Comparison of ENCODE assay signal across 1 cellular context in the genomic region with DNA sequence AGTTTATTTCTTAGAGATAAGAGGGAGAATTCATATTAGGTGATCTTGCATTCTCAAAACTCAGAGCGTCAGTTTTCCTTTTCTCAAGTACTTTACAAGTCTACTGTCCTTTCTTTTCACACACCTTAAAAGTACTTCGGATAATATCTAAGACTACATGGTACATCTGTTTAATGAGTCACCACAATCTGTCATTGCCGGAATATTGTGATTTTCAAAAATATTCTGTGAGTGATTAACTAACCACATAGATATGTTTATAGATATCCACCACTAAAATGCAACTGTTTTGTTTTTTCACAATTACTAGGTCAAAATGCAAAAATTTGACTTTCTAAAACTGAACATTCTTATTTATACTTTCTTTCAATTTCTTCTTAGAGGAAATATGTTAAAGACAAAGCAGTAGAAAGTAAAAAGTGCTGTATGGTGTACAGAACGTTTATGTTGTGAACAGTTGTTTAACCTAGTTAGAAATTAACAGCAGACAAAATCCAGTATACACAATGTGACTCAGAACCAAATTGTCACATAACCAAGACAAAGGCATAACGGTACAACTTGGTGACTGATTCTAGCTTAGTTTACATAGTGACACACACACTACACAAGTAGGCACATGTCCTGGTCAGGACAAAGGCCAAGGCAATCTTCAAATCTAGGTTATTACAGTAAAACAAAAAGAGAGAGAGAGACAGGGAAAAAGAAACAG.
A peak's percentile ranks its signal among the peaks of the same experiment; 100 is the strongest.
TF ChIP-seq lines count a peak whose summit lies in the region.

No MANE protein-coding gene starts in this region.

TF ChIP-seq in HepG2, 621 proteins besides CTCF, POLR2A, EP300 and RAD21 (continued from another document):
- TF ChIP-seq, protein P1, sequence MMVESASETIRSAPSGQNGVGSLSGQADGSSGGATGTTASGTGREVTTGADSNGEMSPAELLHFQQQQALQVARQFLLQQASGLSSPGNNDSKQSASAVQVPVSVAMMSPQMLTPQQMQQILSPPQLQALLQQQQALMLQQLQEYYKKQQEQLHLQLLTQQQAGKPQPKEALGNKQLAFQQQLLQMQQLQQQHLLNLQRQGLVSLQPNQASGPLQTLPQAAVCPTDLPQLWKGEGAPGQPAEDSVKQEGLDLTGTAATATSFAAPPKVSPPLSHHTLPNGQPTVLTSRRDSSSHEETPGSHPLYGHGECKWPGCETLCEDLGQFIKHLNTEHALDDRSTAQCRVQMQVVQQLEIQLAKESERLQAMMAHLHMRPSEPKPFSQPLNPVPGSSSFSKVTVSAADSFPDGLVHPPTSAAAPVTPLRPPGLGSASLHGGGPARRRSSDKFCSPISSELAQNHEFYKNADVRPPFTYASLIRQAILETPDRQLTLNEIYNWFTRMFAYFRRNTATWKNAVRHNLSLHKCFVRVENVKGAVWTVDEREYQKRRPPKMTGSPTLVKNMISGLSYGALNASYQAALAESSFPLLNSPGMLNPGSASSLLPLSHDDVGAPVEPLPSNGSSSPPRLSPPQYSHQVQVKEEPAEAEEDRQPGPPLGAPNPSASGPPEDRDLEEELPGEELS (CRISPR knock-in tag; IDR thresholded peaks at IDR 0.05), result peak; percentile 72
- TF ChIP-seq MTA3 (CRISPR knock-in tag; IDR thresholded peaks at IDR 0.05), result no peak
- 0 out of 2 replicates have a peak, but pooled peaks have one; percentile 33 for TF ChIP-seq ZNF205 (CRISPR knock-in tag; IDR thresholded peaks at IDR 0.05)
- TF ChIP-seq TAF15 (IDR thresholded peaks at IDR 0.05; ENCODE audit: low read depth, low read length, poor library complexity, severe bottlenecking), result no peak
- TF ChIP-seq ZNF883 (CRISPR knock-in tag; IDR thresholded peaks at IDR 0.05; ENCODE audit: not compliant biosample characterization), result no peak
- TF ChIP-seq, protein P2, sequence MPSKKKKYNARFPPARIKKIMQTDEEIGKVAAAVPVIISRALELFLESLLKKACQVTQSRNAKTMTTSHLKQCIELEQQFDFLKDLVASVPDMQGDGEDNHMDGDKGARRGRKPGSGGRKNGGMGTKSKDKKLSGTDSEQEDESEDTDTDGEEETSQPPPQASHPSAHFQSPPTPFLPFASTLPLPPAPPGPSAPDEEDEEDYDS (CRISPR knock-in tag; IDR thresholded peaks at IDR 0.05), result 0 out of 2 replicates have a peak, but pooled peaks have one; percentile 18
- TF ChIP-seq ONECUT2 (CRISPR knock-in tag; IDR thresholded peaks at IDR 0.05), result no peak
- TF ChIP-seq GATAD1 (CRISPR knock-in tag; IDR thresholded peaks at IDR 0.05), result 0 out of 2 replicates have a peak, but pooled peaks have one; percentile 40
- TF ChIP-seq ZNF567 (CRISPR knock-in tag; IDR thresholded peaks at IDR 0.05; ENCODE audit: borderline replicate concordance), result no peak
- TF ChIP-seq FOSL1 (CRISPR knock-in tag; IDR thresholded peaks at IDR 0.05; ENCODE audit: borderline replicate concordance), result peak; percentile 70; the same call in 1 of the 2 replicates
- no peak for TF ChIP-seq EZH2 (conservative IDR thresholded peaks at IDR 0.05; ENCODE audit: low read depth, low read length)
- TF ChIP-seq ZFP41 (CRISPR knock-in tag; IDR thresholded peaks at IDR 0.05; ENCODE audit: borderline replicate concordance), result no peak
- TF ChIP-seq, protein P3, sequence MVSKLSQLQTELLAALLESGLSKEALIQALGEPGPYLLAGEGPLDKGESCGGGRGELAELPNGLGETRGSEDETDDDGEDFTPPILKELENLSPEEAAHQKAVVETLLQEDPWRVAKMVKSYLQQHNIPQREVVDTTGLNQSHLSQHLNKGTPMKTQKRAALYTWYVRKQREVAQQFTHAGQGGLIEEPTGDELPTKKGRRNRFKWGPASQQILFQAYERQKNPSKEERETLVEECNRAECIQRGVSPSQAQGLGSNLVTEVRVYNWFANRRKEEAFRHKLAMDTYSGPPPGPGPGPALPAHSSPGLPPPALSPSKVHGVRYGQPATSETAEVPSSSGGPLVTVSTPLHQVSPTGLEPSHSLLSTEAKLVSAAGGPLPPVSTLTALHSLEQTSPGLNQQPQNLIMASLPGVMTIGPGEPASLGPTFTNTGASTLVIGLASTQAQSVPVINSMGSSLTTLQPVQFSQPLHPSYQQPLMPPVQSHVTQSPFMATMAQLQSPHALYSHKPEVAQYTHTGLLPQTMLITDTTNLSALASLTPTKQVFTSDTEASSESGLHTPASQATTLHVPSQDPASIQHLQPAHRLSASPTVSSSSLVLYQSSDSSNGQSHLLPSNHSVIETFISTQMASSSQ (IDR thresholded peaks at IDR 0.05; ENCODE audit: low read depth), result peak; percentile 79
- TF ChIP-seq, protein P3 (CRISPR knock-in tag; IDR thresholded peaks at IDR 0.05; ENCODE audit: borderline replicate concordance), result peak; percentile 53; the same call in 1 of the 2 replicates
- peak; percentile 44; the same call in 1 of the 2 replicates for TF ChIP-seq THAP11 (CRISPR knock-in tag; IDR thresholded peaks at IDR 0.05)
- no peak for TF ChIP-seq TEAD2 (CRISPR knock-in tag; IDR thresholded peaks at IDR 0.05)
- TF ChIP-seq, protein P4, sequence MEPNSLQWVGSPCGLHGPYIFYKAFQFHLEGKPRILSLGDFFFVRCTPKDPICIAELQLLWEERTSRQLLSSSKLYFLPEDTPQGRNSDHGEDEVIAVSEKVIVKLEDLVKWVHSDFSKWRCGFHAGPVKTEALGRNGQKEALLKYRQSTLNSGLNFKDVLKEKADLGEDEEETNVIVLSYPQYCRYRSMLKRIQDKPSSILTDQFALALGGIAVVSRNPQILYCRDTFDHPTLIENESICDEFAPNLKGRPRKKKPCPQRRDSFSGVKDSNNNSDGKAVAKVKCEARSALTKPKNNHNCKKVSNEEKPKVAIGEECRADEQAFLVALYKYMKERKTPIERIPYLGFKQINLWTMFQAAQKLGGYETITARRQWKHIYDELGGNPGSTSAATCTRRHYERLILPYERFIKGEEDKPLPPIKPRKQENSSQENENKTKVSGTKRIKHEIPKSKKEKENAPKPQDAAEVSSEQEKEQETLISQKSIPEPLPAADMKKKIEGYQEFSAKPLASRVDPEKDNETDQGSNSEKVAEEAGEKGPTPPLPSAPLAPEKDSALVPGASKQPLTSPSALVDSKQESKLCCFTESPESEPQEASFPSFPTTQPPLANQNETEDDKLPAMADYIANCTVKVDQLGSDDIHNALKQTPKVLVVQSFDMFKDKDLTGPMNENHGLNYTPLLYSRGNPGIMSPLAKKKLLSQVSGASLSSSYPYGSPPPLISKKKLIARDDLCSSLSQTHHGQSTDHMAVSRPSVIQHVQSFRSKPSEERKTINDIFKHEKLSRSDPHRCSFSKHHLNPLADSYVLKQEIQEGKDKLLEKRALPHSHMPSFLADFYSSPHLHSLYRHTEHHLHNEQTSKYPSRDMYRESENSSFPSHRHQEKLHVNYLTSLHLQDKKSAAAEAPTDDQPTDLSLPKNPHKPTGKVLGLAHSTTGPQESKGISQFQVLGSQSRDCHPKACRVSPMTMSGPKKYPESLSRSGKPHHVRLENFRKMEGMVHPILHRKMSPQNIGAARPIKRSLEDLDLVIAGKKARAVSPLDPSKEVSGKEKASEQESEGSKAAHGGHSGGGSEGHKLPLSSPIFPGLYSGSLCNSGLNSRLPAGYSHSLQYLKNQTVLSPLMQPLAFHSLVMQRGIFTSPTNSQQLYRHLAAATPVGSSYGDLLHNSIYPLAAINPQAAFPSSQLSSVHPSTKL (CRISPR knock-in tag; IDR thresholded peaks at IDR 0.05), result peak; percentile 91
- no peak for TF ChIP-seq ZNF775 (CRISPR knock-in tag; IDR thresholded peaks at IDR 0.05; ENCODE audit: borderline replicate concordance)
- no peak for TF ChIP-seq ZNF17 (CRISPR knock-in tag; IDR thresholded peaks at IDR 0.05)
- peak; percentile 57; the same call in 1 of the 2 replicates for TF ChIP-seq LCORL (IDR thresholded peaks at IDR 0.05)
- TF ChIP-seq LCORL (CRISPR knock-in tag; IDR thresholded peaks at IDR 0.05), result no peak
- TF ChIP-seq, protein P5, sequence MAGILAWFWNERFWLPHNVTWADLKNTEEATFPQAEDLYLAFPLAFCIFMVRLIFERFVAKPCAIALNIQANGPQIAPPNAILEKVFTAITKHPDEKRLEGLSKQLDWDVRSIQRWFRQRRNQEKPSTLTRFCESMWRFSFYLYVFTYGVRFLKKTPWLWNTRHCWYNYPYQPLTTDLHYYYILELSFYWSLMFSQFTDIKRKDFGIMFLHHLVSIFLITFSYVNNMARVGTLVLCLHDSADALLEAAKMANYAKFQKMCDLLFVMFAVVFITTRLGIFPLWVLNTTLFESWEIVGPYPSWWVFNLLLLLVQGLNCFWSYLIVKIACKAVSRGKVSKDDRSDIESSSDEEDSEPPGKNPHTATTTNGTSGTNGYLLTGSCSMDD (CRISPR knock-in tag; IDR thresholded peaks at IDR 0.05), result no peak
- TF ChIP-seq, protein P6, sequence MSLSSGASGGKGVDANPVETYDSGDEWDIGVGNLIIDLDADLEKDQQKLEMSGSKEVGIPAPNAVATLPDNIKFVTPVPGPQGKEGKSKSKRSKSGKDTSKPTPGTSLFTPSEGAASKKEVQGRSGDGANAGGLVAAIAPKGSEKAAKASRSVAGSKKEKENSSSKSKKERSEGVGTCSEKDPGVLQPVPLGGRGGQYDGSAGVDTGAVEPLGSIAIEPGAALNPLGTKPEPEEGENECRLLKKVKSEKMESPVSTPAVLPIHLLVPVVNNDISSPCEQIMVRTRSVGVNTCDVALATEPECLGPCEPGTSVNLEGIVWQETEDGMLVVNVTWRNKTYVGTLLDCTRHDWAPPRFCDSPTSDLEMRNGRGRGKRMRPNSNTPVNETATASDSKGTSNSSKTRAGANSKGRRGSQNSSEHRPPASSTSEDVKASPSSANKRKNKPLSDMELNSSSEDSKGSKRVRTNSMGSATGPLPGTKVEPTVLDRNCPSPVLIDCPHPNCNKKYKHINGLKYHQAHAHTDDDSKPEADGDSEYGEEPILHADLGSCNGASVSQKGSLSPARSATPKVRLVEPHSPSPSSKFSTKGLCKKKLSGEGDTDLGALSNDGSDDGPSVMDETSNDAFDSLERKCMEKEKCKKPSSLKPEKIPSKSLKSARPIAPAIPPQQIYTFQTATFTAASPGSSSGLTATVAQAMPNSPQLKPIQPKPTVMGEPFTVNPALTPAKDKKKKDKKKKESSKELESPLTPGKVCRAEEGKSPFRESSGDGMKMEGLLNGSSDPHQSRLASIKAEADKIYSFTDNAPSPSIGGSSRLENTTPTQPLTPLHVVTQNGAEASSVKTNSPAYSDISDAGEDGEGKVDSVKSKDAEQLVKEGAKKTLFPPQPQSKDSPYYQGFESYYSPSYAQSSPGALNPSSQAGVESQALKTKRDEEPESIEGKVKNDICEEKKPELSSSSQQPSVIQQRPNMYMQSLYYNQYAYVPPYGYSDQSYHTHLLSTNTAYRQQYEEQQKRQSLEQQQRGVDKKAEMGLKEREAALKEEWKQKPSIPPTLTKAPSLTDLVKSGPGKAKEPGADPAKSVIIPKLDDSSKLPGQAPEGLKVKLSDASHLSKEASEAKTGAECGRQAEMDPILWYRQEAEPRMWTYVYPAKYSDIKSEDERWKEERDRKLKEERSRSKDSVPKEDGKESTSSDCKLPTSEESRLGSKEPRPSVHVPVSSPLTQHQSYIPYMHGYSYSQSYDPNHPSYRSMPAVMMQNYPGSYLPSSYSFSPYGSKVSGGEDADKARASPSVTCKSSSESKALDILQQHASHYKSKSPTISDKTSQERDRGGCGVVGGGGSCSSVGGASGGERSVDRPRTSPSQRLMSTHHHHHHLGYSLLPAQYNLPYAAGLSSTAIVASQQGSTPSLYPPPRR (CRISPR knock-in tag; IDR thresholded peaks at IDR 0.05; ENCODE audit: borderline replicate concordance), result 0 out of 2 replicates have a peak, but pooled peaks have one; percentile 30
- no peak for TF ChIP-seq KLF16 (CRISPR knock-in tag; IDR thresholded peaks at IDR 0.05)
- no peak for TF ChIP-seq MZF1 (CRISPR knock-in tag; IDR thresholded peaks at IDR 0.05; ENCODE audit: borderline replicate concordance)
- TF ChIP-seq SOX6 (IDR thresholded peaks at IDR 0.05), result 0 out of 2 replicates have a peak, but pooled peaks have one; percentile 44
- peak; percentile 96 for TF ChIP-seq SOX6 (CRISPR knock-in tag; IDR thresholded peaks at IDR 0.05)
- no peak for TF ChIP-seq SMC3 (IDR thresholded peaks at IDR 0.05; ENCODE audit: low read length)
- TF ChIP-seq, protein P7, sequence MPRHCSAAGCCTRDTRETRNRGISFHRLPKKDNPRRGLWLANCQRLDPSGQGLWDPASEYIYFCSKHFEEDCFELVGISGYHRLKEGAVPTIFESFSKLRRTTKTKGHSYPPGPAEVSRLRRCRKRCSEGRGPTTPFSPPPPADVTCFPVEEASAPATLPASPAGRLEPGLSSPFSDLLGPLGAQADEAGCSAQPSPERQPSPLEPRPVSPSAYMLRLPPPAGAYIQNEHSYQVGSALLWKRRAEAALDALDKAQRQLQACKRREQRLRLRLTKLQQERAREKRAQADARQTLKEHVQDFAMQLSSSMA (CRISPR knock-in tag; IDR thresholded peaks at IDR 0.05), result no peak
- TF ChIP-seq NR2F1 (CRISPR knock-in tag; IDR thresholded peaks at IDR 0.05), result peak in 1 of 2 experiments; percentile 44; a peak in 1 of 4 replicates
- TF ChIP-seq, protein P8, sequence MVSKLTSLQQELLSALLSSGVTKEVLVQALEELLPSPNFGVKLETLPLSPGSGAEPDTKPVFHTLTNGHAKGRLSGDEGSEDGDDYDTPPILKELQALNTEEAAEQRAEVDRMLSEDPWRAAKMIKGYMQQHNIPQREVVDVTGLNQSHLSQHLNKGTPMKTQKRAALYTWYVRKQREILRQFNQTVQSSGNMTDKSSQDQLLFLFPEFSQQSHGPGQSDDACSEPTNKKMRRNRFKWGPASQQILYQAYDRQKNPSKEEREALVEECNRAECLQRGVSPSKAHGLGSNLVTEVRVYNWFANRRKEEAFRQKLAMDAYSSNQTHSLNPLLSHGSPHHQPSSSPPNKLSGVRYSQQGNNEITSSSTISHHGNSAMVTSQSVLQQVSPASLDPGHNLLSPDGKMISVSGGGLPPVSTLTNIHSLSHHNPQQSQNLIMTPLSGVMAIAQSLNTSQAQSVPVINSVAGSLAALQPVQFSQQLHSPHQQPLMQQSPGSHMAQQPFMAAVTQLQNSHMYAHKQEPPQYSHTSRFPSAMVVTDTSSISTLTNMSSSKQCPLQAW (CRISPR knock-in tag; IDR thresholded peaks at IDR 0.05), result peak; percentile 83
- TF ChIP-seq SMYD3 (CRISPR knock-in tag; IDR thresholded peaks at IDR 0.05), result no peak
TF ChIP-seq in HepG2: peak in this region for 62.
